8 cellular contexts compared by ENCODE assay signal in the genomic region with DNA sequence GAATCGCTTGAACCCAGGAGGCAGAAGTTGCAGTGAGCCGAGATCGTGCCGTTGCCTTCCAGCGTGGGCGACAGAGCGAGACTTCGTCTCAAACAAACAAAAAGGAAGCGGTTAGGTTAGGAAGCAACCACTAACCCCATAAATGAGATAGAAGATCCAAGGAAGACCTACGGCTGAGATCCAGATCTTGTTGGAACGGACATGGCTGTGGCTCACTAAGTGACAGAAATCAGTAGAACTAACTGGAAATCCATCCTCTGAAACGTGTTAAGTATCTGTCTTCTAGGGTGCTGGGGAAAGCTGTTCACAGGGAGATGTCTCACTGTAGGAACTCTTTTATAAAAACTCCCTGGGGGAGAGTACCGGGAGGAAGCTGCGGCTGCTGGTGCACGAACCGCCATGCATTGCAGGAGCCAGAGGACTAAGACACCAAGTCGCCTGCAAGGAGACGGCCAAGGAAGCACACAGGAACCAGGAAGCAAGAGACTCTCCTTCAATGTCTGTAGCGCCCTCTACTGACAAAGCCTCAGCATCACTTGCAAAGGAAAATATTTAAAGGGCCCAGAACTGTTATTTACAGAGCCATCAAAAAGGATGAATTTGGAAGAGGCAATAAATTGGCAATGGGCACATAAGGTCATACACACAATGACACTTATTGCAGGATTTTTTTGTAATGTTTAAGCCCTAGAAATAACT. TPM values are rescaled to one million over a fixed set of nuclear protein-coding genes. Genes with fewer than 3 reads are reported as not detected.
DNase-seq lines count a peak whose midpoint lies in the region; ATAC-seq and TF ChIP-seq lines count a peak whose summit lies in the region.

No MANE protein-coding gene starts in this region.

- H3K4me3 Mint-ChIP-seq in activated T-cell treated with anti-CD3 and anti-CD28 coated beads, Interleukin-2, amount 50 U/mL, for 72 hours, result no peak overlapping the region

- DNase-seq in Daoy (ENCODE audit: low read depth) (peak; percentile 63), NCI-H446 (lab: John Stamatoyannopoulos, UW) (peak; percentile 27 to 63), left ventricle myocardium inferior (no peak), NCI-H345 treated with DMSO at 0.1 percent for 48 hours (lab: John Stamatoyannopoulos, UW; ENCODE audit: unreplicated experiment) (no peak), nucleus accumbens (lab: John Stamatoyannopoulos, UW) (no peak)
- DNase-seq in activated T-cell treated with anti-CD3 and anti-CD28 coated beads, Interleukin-2, amount 50 U/mL, for 72 hours, result peak; percentile 46 to 49
- DNase-seq in stimulated activated CD8-positive, alpha-beta memory T cell treated with anti-CD3 and anti-CD28 coated beads, Interleukin-4, amount 100 ng/mL, for 48 hours, result peak; percentile 59

- no peaks in the 10 kb centered on the region for H3K36me3 ChIP-seq in left ventricle myocardium inferior

- no peak overlapping the region for H3K27ac ChIP-seq in left ventricle myocardium inferior (replicated peaks)

- H3K4me3 ChIP-seq in left ventricle myocardium inferior, result no peak overlapping the region

- ATAC-seq in GM21619 (IDR thresholded peaks at IDR 0.05; ENCODE audit: unreplicated experiment), result peak; percentile 90
- peak; percentile 43 to 50 for ATAC-seq in activated T-cell treated with anti-CD3 and anti-CD28 coated beads, Interleukin-2, amount 50 U/mL, for 72 hours (replicated peaks in 1 of 2)

- H3K36me3 Mint-ChIP-seq in activated T-cell treated with anti-CD3 and anti-CD28 coated beads, Interleukin-2, amount 50 U/mL, for 72 hours (ENCODE audit: insufficient read depth in 2 of 2), result no peaks in the 10 kb centered on the region

- peak; percentile 62 for TF ChIP-seq CTCF in left ventricle myocardium inferior (IDR thresholded peaks at IDR 0.05; ENCODE audit: borderline replicate concordance)

- no peaks in the 10 kb centered on the region for H3K9me3 Mint-ChIP-seq in activated T-cell treated with anti-CD3 and anti-CD28 coated beads, Interleukin-2, amount 50 U/mL, for 72 hours

- no peaks in the 10 kb centered on the region for H3K27me3 ChIP-seq in left ventricle myocardium inferior (ENCODE audit: low read depth)

- H3K4me1 ChIP-seq in left ventricle myocardium inferior, result no peaks in the 10 kb centered on the region

- H3K9me3 ChIP-seq in left ventricle myocardium inferior (replicated peaks), result peaks cover 3% of the 10 kb centered on the region

- H3K4me1 Mint-ChIP-seq in activated T-cell treated with anti-CD3 and anti-CD28 coated beads, Interleukin-2, amount 50 U/mL, for 72 hours (ENCODE audit: low read depth), result peaks cover 4% of the 10 kb centered on the region

- intact Hi-C loops in left ventricle myocardium inferior (cut with micrococcal nuclease), result no loop called here

- no peak overlapping the region for H3K27ac Mint-ChIP-seq in activated T-cell treated with anti-CD3 and anti-CD28 coated beads, Interleukin-2, amount 50 U/mL, for 72 hours

- H3K27me3 Mint-ChIP-seq in activated T-cell treated with anti-CD3 and anti-CD28 coated beads, Interleukin-2, amount 50 U/mL, for 72 hours (ENCODE audit: low read depth), result no peaks in the 10 kb centered on the region

RNA-seq across cellular contexts. Expression of a gene that starts 16.9 kb away (rescaled TPM):
- 12.5 and 19.8 TPM in 2 replicates for total RNA-seq in Daoy (2014; rRNA removed; shearing (Covaris generic))
- total RNA-seq in activated T-cell treated with anti-CD3 and anti-CD28 coated beads, Interleukin-2, amount 50 U/mL, for 72 hours, result 10 to 100 TPM; 23.1 to 25.3 TPM
- total RNA-seq in left ventricle myocardium inferior, result 8.7 TPM

RNA-seq across cellular contexts. Expression of a gene that starts 47.6 kb away (rescaled TPM):
- 0.40 and 0.65 TPM in 2 replicates for total RNA-seq in Daoy (2014; rRNA removed; shearing (Covaris generic))
- 1 to 10 TPM; 1.0 to 1.8 TPM for total RNA-seq in activated T-cell treated with anti-CD3 and anti-CD28 coated beads, Interleukin-2, amount 50 U/mL, for 72 hours
- 5.4 TPM for total RNA-seq in left ventricle myocardium inferior

RNA-seq across cellular contexts. Expression of a gene that starts 51.4 kb away (rescaled TPM):
- total RNA-seq in Daoy (2014; rRNA removed; shearing (Covaris generic)), result 0.63 and 6.4 TPM in 2 replicates
- 1 to 10 TPM; 1.0 to 3.1 TPM for total RNA-seq in activated T-cell treated with anti-CD3 and anti-CD28 coated beads, Interleukin-2, amount 50 U/mL, for 72 hours
- total RNA-seq in left ventricle myocardium inferior, result 10.7 TPM

Comparison
In these comparisons a context has a peak if more than half of its experiments do, and no peak if none do; other contexts are left out.
1. DNase-seq: peak in Daoy (single experiment), NCI-H446 (2 of 2), activated T-cell treated with anti-CD3 and anti-CD28 coated beads, Interleukin-2, amount 50 U/mL, for 72 hours (2 of 2) and stimulated activated CD8-positive, alpha-beta memory T cell treated with anti-CD3 and anti-CD28 coated beads, Interleukin-4, amount 100 ng/mL, for 48 hours (single experiment); none in left ventricle myocardium inferior (single experiment), NCI-H345 treated with DMSO at 0.1 percent for 48 hours (single experiment) and nucleus accumbens (0 of 56).